In genomic region chr12:28360253-28360652, GRCh38 we compare ENCODE assay signal across 32 cellular contexts.
"Had no signal": no experiment of that assay in that cellular context is flagged by ENCODE, and none has a peak within 500 bp of the region (broad histone marks: within the 10 kb centered on the region; RNA-seq: fewer than 3 reads in every experiment).

No MANE protein-coding gene starts in this region.

- H3K27ac Mint-ChIP-seq: mesothelial cell of epicardium; naive thymus-derived CD4-positive, alpha-beta T cell; nephron; neural progenitor cell; stimulated activated memory B cell treated with anti-CD40 and anti-IgM and Interleukin-4, amounts not matched to agents 10 μg/mL and 1 μg/mL and 100 μg/mL, for 72 hours had no signal

- H3K4me1 ChIP-seq: esophagus squamous epithelium, neural progenitor cell, psoas muscle, right lobe of liver, testis, tibial nerve, upper lobe of right lung, uterus had no signal

- H3K9ac ChIP-seq: neural progenitor cell had no signal

- H3K36me3 Mint-ChIP-seq: neural progenitor cell had no signal

- H3K4me3 Mint-ChIP-seq: central memory CD8-positive, alpha-beta T cell; immature natural killer cell; mesothelial cell of epicardium; naive thymus-derived CD4-positive, alpha-beta T cell; nephron; neural progenitor cell; stimulated activated memory B cell treated with anti-CD40 and anti-IgM and Interleukin-4, amounts not matched to agents 10 μg/mL and 1 μg/mL and 100 μg/mL, for 72 hours had no signal

- H3K4me1 Mint-ChIP-seq: mesothelial cell of epicardium, nephron, neural progenitor cell had no signal

- H3K9me3 ChIP-seq: esophagus squamous epithelium, mucosa of descending colon, psoas muscle, right lobe of liver, testis, tibial nerve, upper lobe of right lung, uterus had no signal

- H3K4me3 ChIP-seq: coronary artery, esophagus squamous epithelium, lung, mucosa of descending colon, neural progenitor cell, psoas muscle, right lobe of liver, smooth muscle cell, testis, tibial nerve, upper lobe of right lung, uterus had no signal

- DNase-seq: dermis blood vessel endothelial cell; effector memory CD4-positive, alpha-beta T cell; esophagus squamous epithelium; foreskin melanocyte; glutamatergic neuron; immature natural killer cell; islet precursor cell; kidney glomerular epithelial cell; left colon; mesenchymal stem cell; mucosa of descending colon; naive thymus-derived CD4-positive, alpha-beta T cell; posterior cingulate gyrus; psoas muscle; right lobe of liver; stimulated activated CD4-positive, alpha-beta T cell treated with anti-CD3 and anti-CD28 coated beads, Interleukin-12 subunit alpha, Interleukin-12 subunit beta, amount 100 ng/mL, for 4 hours; stimulated activated CD4-positive, alpha-beta T cell treated with anti-CD3 and anti-CD28 coated beads, Interleukin-1b, Interleukin-23, amount 100 ng/mL, for 48 hours; stimulated activated CD4-positive, alpha-beta T cell treated with anti-CD3 and anti-CD28 coated beads, Interleukin-4, amount 100 ng/mL, for 24 hours; stimulated activated naive CD8-positive, alpha-beta T cell treated with anti-CD3 and anti-CD28 coated beads, Interleukin-15, Interleukin-2, amounts not matched to agents 100 U/mL and 50 U/mL, for 24 hours; substantia nigra; testis; upper lobe of right lung; uterus had no signal

- H3K9me3 Mint-ChIP-seq: central memory CD8-positive, alpha-beta T cell; immature natural killer cell; mesothelial cell of epicardium; nephron; neural progenitor cell; stimulated activated memory B cell treated with anti-CD40 and anti-IgM and Interleukin-4, amounts not matched to agents 10 μg/mL and 1 μg/mL and 100 μg/mL, for 72 hours had no signal

- H3K4me2 ChIP-seq: neural progenitor cell, smooth muscle cell had no signal

- ATAC-seq: left colon; mucosa of descending colon; naive thymus-derived CD4-positive, alpha-beta T cell; right lobe of liver; stimulated activated memory B cell treated with anti-CD40 and anti-IgM and Interleukin-4, amounts not matched to agents 10 μg/mL and 1 μg/mL and 100 μg/mL, for 72 hours; stimulated activated naive CD8-positive, alpha-beta T cell treated with anti-CD3 and anti-CD28 coated beads, Interleukin-15, Interleukin-2, amounts not matched to agents 100 U/mL and 50 U/mL, for 24 hours; upper lobe of right lung had no signal

- H3K27me3 ChIP-seq: esophagus squamous epithelium, neural progenitor cell, right lobe of liver, testis, tibial nerve, upper lobe of right lung, uterus had no signal

- H3K36me3 ChIP-seq: esophagus squamous epithelium, neural progenitor cell, right lobe of liver, uterus had no signal

- H2AFZ ChIP-seq: neural progenitor cell had no signal

- H3K27me3 Mint-ChIP-seq: central memory CD8-positive, alpha-beta T cell; naive thymus-derived CD4-positive, alpha-beta T cell; stimulated activated memory B cell treated with anti-CD40 and anti-IgM and Interleukin-4, amounts not matched to agents 10 μg/mL and 1 μg/mL and 100 μg/mL, for 72 hours had no signal

- H3K27ac ChIP-seq: coronary artery, esophagus squamous epithelium, neural progenitor cell, psoas muscle, right lobe of liver, testis, tibial nerve, upper lobe of right lung, uterus had no signal
